ENCODE assay signal across 8 cellular contexts in the genomic region with DNA sequence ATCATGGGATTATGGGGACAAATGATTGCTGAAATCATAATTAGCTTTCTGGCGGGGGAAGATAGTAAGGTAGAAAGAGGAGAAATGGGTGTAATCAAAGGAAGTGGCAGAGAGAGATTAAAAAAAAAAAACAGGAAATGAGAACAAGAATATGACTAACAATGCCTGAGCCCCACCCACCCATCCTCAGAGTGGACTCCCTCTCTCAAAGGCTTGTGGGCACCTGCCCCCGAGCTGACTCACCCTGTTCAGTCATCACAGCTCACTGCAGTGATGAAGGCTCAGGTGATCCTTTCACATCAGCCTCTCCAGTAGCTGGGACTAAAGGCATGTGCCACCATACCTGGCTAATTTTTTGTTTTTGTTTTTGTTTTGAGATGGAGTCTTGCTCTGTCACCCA. TPM values are rescaled to one million over a fixed set of nuclear protein-coding genes. Genes with fewer than 3 reads are reported as not detected.
A peak's percentile ranks its signal among the peaks of the same experiment; 100 is the strongest.
DNase-seq lines count a peak whose midpoint lies in the region; ATAC-seq, FAIRE-seq and TF ChIP-seq lines count a peak whose summit lies in the region.

No MANE protein-coding gene starts in this region.

- H3K4me3 Mint-ChIP-seq in activated naive CD8-positive, alpha-beta T cell treated with anti-CD3 and anti-CD28 coated beads, Interleukin-2, amount 10 ng/mL, durations not matched to agents 7 days and 5 days = peak overlapping the region; percentile 69

- intact Hi-C loops in kidney (cut with DNase I) = no loop called here

- peaks cover 4% of the 10 kb centered on the region for H3K9me3 Mint-ChIP-seq in activated naive CD8-positive, alpha-beta T cell treated with anti-CD3 and anti-CD28 coated beads, Interleukin-2, amount 10 ng/mL, durations not matched to agents 7 days and 5 days

- peak overlapping the region; percentile 95 for H3K27ac Mint-ChIP-seq in activated naive CD8-positive, alpha-beta T cell treated with anti-CD3 and anti-CD28 coated beads, Interleukin-2, amount 10 ng/mL, durations not matched to agents 7 days and 5 days

- H3K36me3 ChIP-seq in kidney (ENCODE audit: control insufficient read depth in 1 of 2, insufficient read depth in 2 of 2, low read length in 2 of 2) (peaks cover 0 to 10% of the 10 kb centered on the region in 2 donors), BE2C (no peaks in the 10 kb centered on the region)

- H3K27me3 ChIP-seq in BE2C = no peaks in the 10 kb centered on the region

- H3K4me1 ChIP-seq in kidney (ENCODE audit: control insufficient read depth in 1 of 2, insufficient read depth in 1 of 2, low read depth in 1 of 2, low read length in 2 of 2) (peaks cover 5 to 12% of the 10 kb centered on the region in 2 donors), BE2C (no peaks in the 10 kb centered on the region)

- peaks cover 42% of the 10 kb centered on the region for H3K4me1 Mint-ChIP-seq in activated naive CD8-positive, alpha-beta T cell treated with anti-CD3 and anti-CD28 coated beads, Interleukin-2, amount 10 ng/mL, durations not matched to agents 7 days and 5 days

- no peak overlapping the region for H3K9ac ChIP-seq in kidney (ENCODE audit: low read length in 2 of 2)

- ATAC-seq in GM21360 (IDR thresholded peaks at IDR 0.05; ENCODE audit: unreplicated experiment) (peak; percentile 94), HG03565 (IDR thresholded peaks at IDR 0.05; ENCODE audit: unreplicated experiment) (peak; percentile 92)
- ATAC-seq in activated naive CD8-positive, alpha-beta T cell treated with anti-CD3 and anti-CD28 coated beads, Interleukin-2, amount 10 ng/mL, durations not matched to agents 7 days and 5 days (ENCODE audit: low read depth) = peak; percentile 100

- no peak for FAIRE-seq in kidney (lab: Jason Lieb, UNC)

- no peaks in the 10 kb centered on the region for H3K9me3 ChIP-seq in kidney (ENCODE audit: control insufficient read depth in 1 of 2, low read length in 2 of 2)
- H3K9me3 ChIP-seq in BE2C = no peaks in the 10 kb centered on the region

- H3K4me3 ChIP-seq in kidney (ENCODE audit: low read length in 2 of 2) = no peak overlapping the region
- H3K4me3 ChIP-seq in BE2C (ENCODE audit: low read depth, low read length) = no peak overlapping the region

- POLR2A ChIA-PET in activated naive CD8-positive, alpha-beta T cell treated with anti-CD3 and anti-CD28 coated beads, Interleukin-2, amount 10 ng/mL, durations not matched to agents 7 days and 5 days (lab: Charles Lee) = interaction anchor here (0.5 to 1.6 kb wide), 12 partner anchors 11 to 132 kb away, joined by 3 to 22 read pairs (median 4); a partner anchor contains a TSS

- TF ChIP-seq CTCF in kidney (IDR thresholded peaks at IDR 0.05; ENCODE audit: borderline replicate concordance, extremely low read depth, insufficient read depth) (no peak), BE2C (IDR thresholded peaks at IDR 0.05; ENCODE audit: low read depth, low read length) (no peak)

- no peaks in the 10 kb centered on the region for H3K27me3 Mint-ChIP-seq in activated naive CD8-positive, alpha-beta T cell treated with anti-CD3 and anti-CD28 coated beads, Interleukin-2, amount 10 ng/mL, durations not matched to agents 7 days and 5 days

- DNase-seq in COR-L47 (lab: John Stamatoyannopoulos, UW) (peak; percentile 6), SW480 (ENCODE audit: low spot score) (peak; percentile 98), kidney (peak; percentile 92), BE2C (no peak)
- peak; percentile 74 for DNase-seq in activated naive CD8-positive, alpha-beta T cell treated with anti-CD3 and anti-CD28 coated beads, Interleukin-2, amount 10 ng/mL, durations not matched to agents 7 days and 5 days
- DNase-seq in stimulated activated CD8-positive, alpha-beta memory T cell treated with anti-CD3 and anti-CD28 coated beads, Interleukin-7, amount 100 ng/mL, for 1 hour (ENCODE audit: low read depth in 2 of 2) = peak; percentile 67 to 74

- peaks cover 26% of the 10 kb centered on the region for H3K36me3 Mint-ChIP-seq in activated naive CD8-positive, alpha-beta T cell treated with anti-CD3 and anti-CD28 coated beads, Interleukin-2, amount 10 ng/mL, durations not matched to agents 7 days and 5 days

- peak overlapping the region in 1 of 2 donors; percentile 17 for H3K27ac ChIP-seq in kidney (ENCODE audit: low read depth in 2 of 2, low read length in 2 of 2)

RNA-seq across cellular contexts. Expression of a gene that starts 26.4 kb away (rescaled TPM):
- 1,000 to 10,000 TPM; 5,393 to 5,681 TPM for total RNA-seq in activated naive CD8-positive, alpha-beta T cell treated with anti-CD3 and anti-CD28 coated beads, Interleukin-2, amount 10 ng/mL, durations not matched to agents 7 days and 5 days
- 4,291 TPM for total RNA-seq in kidney
- polyA plus RNA-seq in kidney (ENCODE audit: insufficient read depth, low read depth, low replicate concordance) = 6,901 TPM
- 1,369 TPM for polyA plus RNA-seq in BE2C (2012; ENCODE audit: insufficient read depth, insufficient read length, low read depth)

RNA-seq across cellular contexts. Expression of a gene that starts 50.8 kb away (rescaled TPM):
- 10 to 100 TPM; 18.6 to 19.6 TPM for total RNA-seq in activated naive CD8-positive, alpha-beta T cell treated with anti-CD3 and anti-CD28 coated beads, Interleukin-2, amount 10 ng/mL, durations not matched to agents 7 days and 5 days
- total RNA-seq in kidney = 47.1 TPM
- polyA plus RNA-seq in kidney (ENCODE audit: insufficient read depth, low read depth, low replicate concordance) = 32.9 TPM
- 2.6 TPM for polyA plus RNA-seq in BE2C (2012; ENCODE audit: insufficient read depth, insufficient read length, low read depth)
